ENCODE assay signal across 6 cellular contexts in the genomic region with DNA sequence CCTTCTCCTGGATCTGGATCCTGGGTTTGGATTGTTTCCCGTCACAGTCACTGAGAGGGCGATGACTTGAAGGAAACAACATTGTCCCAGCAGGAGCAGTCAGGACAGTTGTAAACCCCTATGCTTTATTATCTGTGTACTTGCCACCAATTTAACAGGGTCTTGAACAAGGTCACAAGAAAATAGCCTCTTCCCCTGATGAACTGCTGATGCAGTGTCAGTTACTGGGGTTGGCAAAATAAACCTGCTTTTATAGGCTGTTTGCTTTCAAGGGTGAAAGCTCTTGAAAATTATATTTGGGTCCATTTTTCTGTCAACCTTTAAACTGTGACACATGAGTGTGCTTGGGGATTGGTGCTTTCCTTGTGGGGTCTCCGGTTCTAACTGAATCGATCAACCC.
"Had no signal": no experiment of that assay in that cellular context is flagged by ENCODE, and none has a peak within 500 bp of the region (broad histone marks: within the 10 kb centered on the region; RNA-seq: fewer than 3 reads in every experiment).

No MANE protein-coding gene starts in this region.

- H2AFZ ChIP-seq: GM23338 had no signal

- H3K4me2 ChIP-seq: GM23338 had no signal

- H3K4me3 ChIP-seq: GM23338, K562 had no signal

- H3K4me3 Mint-ChIP-seq: GM23338, H9 had no signal

- ATAC-seq: GM23338, K562 had no signal

- H3K27ac Mint-ChIP-seq: GM23338 had no signal

- DNase-seq: H9, HCEC 1CT, IMR-90, KG1 had no signal
